Comparison of ENCODE assay signal across 1 cellular context in the genomic region with DNA sequence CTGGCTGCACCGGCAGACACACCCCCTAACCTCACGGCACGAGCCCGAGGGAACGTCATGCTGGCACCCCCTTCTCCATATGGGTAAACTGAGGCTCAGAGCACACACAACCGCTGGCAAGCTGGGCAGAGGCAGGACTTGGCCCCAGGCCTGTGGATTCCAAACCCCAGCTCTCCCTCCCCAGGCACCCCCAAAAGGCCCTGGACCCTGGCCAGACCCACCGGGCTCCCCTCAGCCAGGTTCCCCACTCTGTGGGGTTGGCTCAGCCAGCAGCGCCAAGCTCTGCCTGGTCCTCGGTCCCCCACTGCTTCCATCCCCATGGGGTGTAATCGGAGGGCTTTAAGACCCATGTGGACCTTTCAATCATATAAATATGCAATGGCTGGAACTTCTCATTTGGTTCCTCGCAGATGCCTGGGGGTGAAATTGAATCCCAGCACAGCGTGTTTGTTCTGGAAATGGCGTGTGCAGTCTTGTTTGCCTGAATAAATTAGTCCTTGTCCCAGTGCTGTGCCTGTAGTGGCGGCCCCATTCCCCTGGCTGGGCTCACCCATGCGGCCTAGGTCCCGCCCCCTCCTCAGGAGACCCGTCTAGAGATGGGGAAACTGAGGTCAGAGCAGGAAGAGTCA.
A peak's percentile ranks its signal among the peaks of the same experiment; 100 is the strongest.
TF ChIP-seq lines count a peak whose summit lies in the region.

No MANE protein-coding gene starts in this region.

TF ChIP-seq in HEK293, 187 proteins besides CTCF, POLR2A, EP300 and RAD21 (continued from another document and continues in another):
- TF ChIP-seq, protein P1, sequence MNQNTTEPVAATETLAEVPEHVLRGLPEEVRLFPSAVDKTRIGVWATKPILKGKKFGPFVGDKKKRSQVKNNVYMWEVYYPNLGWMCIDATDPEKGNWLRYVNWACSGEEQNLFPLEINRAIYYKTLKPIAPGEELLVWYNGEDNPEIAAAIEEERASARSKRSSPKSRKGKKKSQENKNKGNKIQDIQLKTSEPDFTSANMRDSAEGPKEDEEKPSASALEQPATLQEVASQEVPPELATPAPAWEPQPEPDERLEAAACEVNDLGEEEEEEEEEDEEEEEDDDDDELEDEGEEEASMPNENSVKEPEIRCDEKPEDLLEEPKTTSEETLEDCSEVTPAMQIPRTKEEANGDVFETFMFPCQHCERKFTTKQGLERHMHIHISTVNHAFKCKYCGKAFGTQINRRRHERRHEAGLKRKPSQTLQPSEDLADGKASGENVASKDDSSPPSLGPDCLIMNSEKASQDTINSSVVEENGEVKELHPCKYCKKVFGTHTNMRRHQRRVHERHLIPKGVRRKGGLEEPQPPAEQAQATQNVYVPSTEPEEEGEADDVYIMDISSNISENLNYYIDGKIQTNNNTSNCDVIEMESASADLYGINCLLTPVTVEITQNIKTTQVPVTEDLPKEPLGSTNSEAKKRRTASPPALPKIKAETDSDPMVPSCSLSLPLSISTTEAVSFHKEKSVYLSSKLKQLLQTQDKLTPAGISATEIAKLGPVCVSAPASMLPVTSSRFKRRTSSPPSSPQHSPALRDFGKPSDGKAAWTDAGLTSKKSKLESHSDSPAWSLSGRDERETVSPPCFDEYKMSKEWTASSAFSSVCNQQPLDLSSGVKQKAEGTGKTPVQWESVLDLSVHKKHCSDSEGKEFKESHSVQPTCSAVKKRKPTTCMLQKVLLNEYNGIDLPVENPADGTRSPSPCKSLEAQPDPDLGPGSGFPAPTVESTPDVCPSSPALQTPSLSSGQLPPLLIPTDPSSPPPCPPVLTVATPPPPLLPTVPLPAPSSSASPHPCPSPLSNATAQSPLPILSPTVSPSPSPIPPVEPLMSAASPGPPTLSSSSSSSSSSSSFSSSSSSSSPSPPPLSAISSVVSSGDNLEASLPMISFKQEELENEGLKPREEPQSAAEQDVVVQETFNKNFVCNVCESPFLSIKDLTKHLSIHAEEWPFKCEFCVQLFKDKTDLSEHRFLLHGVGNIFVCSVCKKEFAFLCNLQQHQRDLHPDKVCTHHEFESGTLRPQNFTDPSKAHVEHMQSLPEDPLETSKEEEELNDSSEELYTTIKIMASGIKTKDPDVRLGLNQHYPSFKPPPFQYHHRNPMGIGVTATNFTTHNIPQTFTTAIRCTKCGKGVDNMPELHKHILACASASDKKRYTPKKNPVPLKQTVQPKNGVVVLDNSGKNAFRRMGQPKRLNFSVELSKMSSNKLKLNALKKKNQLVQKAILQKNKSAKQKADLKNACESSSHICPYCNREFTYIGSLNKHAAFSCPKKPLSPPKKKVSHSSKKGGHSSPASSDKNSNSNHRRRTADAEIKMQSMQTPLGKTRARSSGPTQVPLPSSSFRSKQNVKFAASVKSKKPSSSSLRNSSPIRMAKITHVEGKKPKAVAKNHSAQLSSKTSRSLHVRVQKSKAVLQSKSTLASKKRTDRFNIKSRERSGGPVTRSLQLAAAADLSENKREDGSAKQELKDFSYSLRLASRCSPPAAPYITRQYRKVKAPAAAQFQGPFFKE (tag by site-specific recombination; IDR thresholded peaks at IDR 0.05; ENCODE audit: borderline replicate concordance): no peak
- TF ChIP-seq ZNF585B (tag by site-specific recombination; IDR thresholded peaks at IDR 0.05) (no peak), PRDM6 (tag by site-specific recombination; IDR thresholded peaks at IDR 0.05) (no peak), GLI4 (tag by site-specific recombination; IDR thresholded peaks at IDR 0.05) (no peak), ZNF660 (tag by site-specific recombination; IDR thresholded peaks at IDR 0.05) (0 out of 2 replicates have a peak, but pooled peaks have one; percentile 39), ZNF133 (tag by site-specific recombination; IDR thresholded peaks at IDR 0.05) (no peak), ZNF223 (tag by site-specific recombination; IDR thresholded peaks at IDR 0.05) (no peak), EGR2 (tag by site-specific recombination; IDR thresholded peaks at IDR 0.05; ENCODE audit: low read depth) (no peak), ZNF830 (tag by site-specific recombination; IDR thresholded peaks at IDR 0.05; ENCODE audit: low read depth) (no peak), ZBTB11 (tag by site-specific recombination; conservative IDR thresholded peaks at IDR 0.05; ENCODE audit: low read depth) (no peak), ZNF791 (tag by site-specific recombination; IDR thresholded peaks at IDR 0.05) (no peak), ZSCAN18 (tag by site-specific recombination; IDR thresholded peaks at IDR 0.05) (no peak), ZNF513 (tag by site-specific recombination; IDR thresholded peaks at IDR 0.05) (no peak), ZBTB7A (tag by site-specific recombination; IDR thresholded peaks at IDR 0.05; ENCODE audit: low read depth) (no peak), ZNF148 (tag by site-specific recombination; IDR thresholded peaks at IDR 0.05; ENCODE audit: borderline replicate concordance) (no peak), MZF1 (tag by site-specific recombination; IDR thresholded peaks at IDR 0.05; ENCODE audit: borderline replicate concordance) (peak; percentile 35; the same call in 1 of the 2 replicates), ZBTB6 (tag by site-specific recombination; IDR thresholded peaks at IDR 0.05) (no peak), WT1 (tag by site-specific recombination; IDR thresholded peaks at IDR 0.05) (0 out of 2 replicates have a peak, but pooled peaks have one; percentile 15), HOXD13 (CRISPR knock-in tag; IDR thresholded peaks at IDR 0.05; ENCODE audit: borderline replicate concordance) (no peak), ZFHX2 (tag by site-specific recombination; conservative IDR thresholded peaks at IDR 0.05) (no peak), ZBTB21 (tag by site-specific recombination; IDR thresholded peaks at IDR 0.05) (no peak), ZNF169 (tag by site-specific recombination; IDR thresholded peaks at IDR 0.05) (no peak), SCRT1 (tag by site-specific recombination; IDR thresholded peaks at IDR 0.05; ENCODE audit: borderline replicate concordance) (no peak), ZNF19 (tag by site-specific recombination; IDR thresholded peaks at IDR 0.05; ENCODE audit: low read depth) (no peak), SETDB1 (IDR thresholded peaks at IDR 0.05; ENCODE audit: insufficient read length, low read length) (no peak), ZNF48 (tag by site-specific recombination; IDR thresholded peaks at IDR 0.05) (no peak), ZNF426 (tag by site-specific recombination; IDR thresholded peaks at IDR 0.05) (no peak), ZSCAN16 (tag by site-specific recombination; IDR thresholded peaks at IDR 0.05) (no peak), ZNF777 (tag by site-specific recombination; IDR thresholded peaks at IDR 0.05; ENCODE audit: borderline replicate concordance) (no peak), ZNF792 (tag by site-specific recombination; IDR thresholded peaks at IDR 0.05) (no peak)
- TF ChIP-seq, protein P2, sequence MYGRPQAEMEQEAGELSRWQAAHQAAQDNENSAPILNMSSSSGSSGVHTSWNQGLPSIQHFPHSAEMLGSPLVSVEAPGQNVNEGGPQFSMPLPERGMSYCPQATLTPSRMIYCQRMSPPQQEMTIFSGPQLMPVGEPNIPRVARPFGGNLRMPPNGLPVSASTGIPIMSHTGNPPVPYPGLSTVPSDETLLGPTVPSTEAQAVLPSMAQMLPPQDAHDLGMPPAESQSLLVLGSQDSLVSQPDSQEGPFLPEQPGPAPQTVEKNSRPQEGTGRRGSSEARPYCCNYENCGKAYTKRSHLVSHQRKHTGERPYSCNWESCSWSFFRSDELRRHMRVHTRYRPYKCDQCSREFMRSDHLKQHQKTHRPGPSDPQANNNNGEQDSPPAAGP (tag by site-specific recombination; IDR thresholded peaks at IDR 0.05): no peak
- TF ChIP-seq, protein P3, sequence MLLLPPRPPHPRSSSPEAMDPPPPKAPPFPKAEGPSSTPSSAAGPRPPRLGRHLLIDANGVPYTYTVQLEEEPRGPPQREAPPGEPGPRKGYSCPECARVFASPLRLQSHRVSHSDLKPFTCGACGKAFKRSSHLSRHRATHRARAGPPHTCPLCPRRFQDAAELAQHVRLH (tag by site-specific recombination; IDR thresholded peaks at IDR 0.05): 0 out of 2 replicates have a peak, but pooled peaks have one; percentile 55
- TF ChIP-seq, protein P4, sequence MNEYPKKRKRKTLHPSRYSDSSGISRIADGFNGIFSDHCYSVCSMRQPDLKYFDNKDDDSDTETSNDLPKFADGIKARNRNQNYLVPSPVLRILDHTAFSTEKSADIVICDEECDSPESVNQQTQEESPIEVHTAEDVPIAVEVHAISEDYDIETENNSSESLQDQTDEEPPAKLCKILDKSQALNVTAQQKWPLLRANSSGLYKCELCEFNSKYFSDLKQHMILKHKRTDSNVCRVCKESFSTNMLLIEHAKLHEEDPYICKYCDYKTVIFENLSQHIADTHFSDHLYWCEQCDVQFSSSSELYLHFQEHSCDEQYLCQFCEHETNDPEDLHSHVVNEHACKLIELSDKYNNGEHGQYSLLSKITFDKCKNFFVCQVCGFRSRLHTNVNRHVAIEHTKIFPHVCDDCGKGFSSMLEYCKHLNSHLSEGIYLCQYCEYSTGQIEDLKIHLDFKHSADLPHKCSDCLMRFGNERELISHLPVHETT (tag by site-specific recombination; IDR thresholded peaks at IDR 0.05): no peak
